In genomic region chr13:90414691-90415596, GRCh38 we compare ENCODE assay signal across 12 cellular contexts.
DNase-seq lines count a peak whose midpoint lies in the region; ATAC-seq and TF ChIP-seq lines count a peak whose summit lies in the region.
"Had no signal": no experiment of that assay in that cellular context is flagged by ENCODE, and none has a peak within 500 bp of the region (broad histone marks: within the 10 kb centered on the region; RNA-seq: fewer than 3 reads in every experiment).

No MANE protein-coding gene starts in this region.

- no peaks in the 10 kb centered on the region for H3K36me3 Mint-ChIP-seq in activated naive CD8-positive, alpha-beta T cell treated with anti-CD3 and anti-CD28 coated beads, Interleukin-2, amount 50 U/mL, for 24 hours (ENCODE audit: low read depth)
- H3K36me3 Mint-ChIP-seq: activated naive CD8-positive, alpha-beta T cell treated with anti-CD3 and anti-CD28 coated beads, Interleukin-2, amount 10 ng/mL, durations not matched to agents 7 days and 5 days had no signal

- H3K9me3 ChIP-seq in GM23248 (ENCODE audit: low read depth) = no peaks in the 10 kb centered on the region
- H3K9me3 ChIP-seq in PC-9 (ENCODE audit: insufficient read depth, low read depth) = no peaks in the 10 kb centered on the region
- H3K9me3 ChIP-seq in osteoblast (ENCODE audit: low read depth, low read length) = peaks cover 2% of the 10 kb centered on the region
- no peaks in the 10 kb centered on the region for H3K9me3 ChIP-seq in upper lobe of right lung
- no peaks in the 10 kb centered on the region for H3K9me3 ChIP-seq in body of pancreas
- H3K9me3 ChIP-seq: suprapubic skin had no signal

- H3K27ac Mint-ChIP-seq in activated naive CD8-positive, alpha-beta T cell treated with anti-CD3 and anti-CD28 coated beads, Interleukin-2, amount 50 U/mL, for 24 hours = no peak overlapping the region
- H3K27ac Mint-ChIP-seq: activated CD4-positive, alpha-beta T cell treated with anti-CD3 and anti-CD28 coated beads, Interleukin-2, amount 10 ng/mL, durations not matched to agents 24 days and 14 days; activated naive CD8-positive, alpha-beta T cell treated with anti-CD3 and anti-CD28 coated beads, Interleukin-2, amount 10 ng/mL, durations not matched to agents 7 days and 5 days had no signal

- peak overlapping the region; percentile 23 for H2AFZ ChIP-seq in GM23248
- H2AFZ ChIP-seq in PC-9 = peak overlapping the region; percentile 70; the same call in 1 of the 2 replicates
- H2AFZ ChIP-seq in osteoblast (ENCODE audit: low read length) = peak overlapping the region; percentile 37

- CTCF ChIA-PET in PC-9 (lab: Charles Lee) = no interaction called here

- no peak for TF ChIP-seq CTCF in PC-9 (conservative IDR thresholded peaks at IDR 0.05)
- no peak for TF ChIP-seq CTCF in osteoblast (IDR thresholded peaks at IDR 0.05; ENCODE audit: extremely low read depth, low read depth, low read length)
- no peak for TF ChIP-seq CTCF in upper lobe of right lung (IDR thresholded peaks at IDR 0.05)
- TF ChIP-seq CTCF in body of pancreas (IDR thresholded peaks at IDR 0.05) = no peak

- POLR2A ChIA-PET in PC-9 (lab: Charles Lee; ENCODE audit: unreplicated experiment) = interaction anchor here (0.6 kb wide), 1 partner anchor 29 kb away, joined by 3 read pairs; no protein-coding TSS in a partner anchor

- H4K20me1 ChIP-seq in GM23248 (ENCODE audit: insufficient read depth) (no peaks in the 10 kb centered on the region), PC-9 (ENCODE audit: insufficient read depth) (no peaks in the 10 kb centered on the region), osteoblast (ENCODE audit: insufficient read depth, low read length) (no peaks in the 10 kb centered on the region)

- H3K79me2 ChIP-seq in GM23248 (ENCODE audit: insufficient read depth) (no peaks in the 10 kb centered on the region), PC-9 (ENCODE audit: low read depth) (no peaks in the 10 kb centered on the region), osteoblast (ENCODE audit: insufficient read depth, low read length) (no peaks in the 10 kb centered on the region)

- DNase-seq in GM23248 (peak; percentile 82), PC-9 (peak in 1 of 2 experiments; percentile 12), dermis microvascular lymphatic vessel endothelial cell (ENCODE audit: low read depth in 2 of 2) (peak; percentile 91 to 94), osteoblast (ENCODE audit: insufficient read length, low spot score, missing footprints) (no peak), upper lobe of right lung (no peak), body of pancreas (no peak)
- DNase-seq in activated naive CD8-positive, alpha-beta T cell treated with anti-CD3 and anti-CD28 coated beads, Interleukin-2, amount 50 U/mL, for 24 hours = no peak
- DNase-seq: activated CD4-positive, alpha-beta T cell treated with anti-CD3 and anti-CD28 coated beads, Interleukin-2, amount 10 ng/mL, durations not matched to agents 24 days and 14 days; activated naive CD8-positive, alpha-beta T cell treated with anti-CD3 and anti-CD28 coated beads, Interleukin-2, amount 10 ng/mL, durations not matched to agents 7 days and 5 days; MV-4-11 had no signal

- no peaks in the 10 kb centered on the region for H3K4me1 Mint-ChIP-seq in activated naive CD8-positive, alpha-beta T cell treated with anti-CD3 and anti-CD28 coated beads, Interleukin-2, amount 50 U/mL, for 24 hours
- H3K4me1 Mint-ChIP-seq: activated CD4-positive, alpha-beta T cell treated with anti-CD3 and anti-CD28 coated beads, Interleukin-2, amount 10 ng/mL, durations not matched to agents 24 days and 14 days; activated naive CD8-positive, alpha-beta T cell treated with anti-CD3 and anti-CD28 coated beads, Interleukin-2, amount 10 ng/mL, durations not matched to agents 7 days and 5 days had no signal

- H3K27ac ChIP-seq in GM23248 (peak overlapping the region; percentile 65), PC-9 (peak overlapping the region; percentile 20; the same call in 1 of the 2 replicates), osteoblast (ENCODE audit: low read depth, low read length) (peak overlapping the region; percentile 3), upper lobe of right lung (no peak overlapping the region), body of pancreas (no peak overlapping the region)
- H3K27ac ChIP-seq: suprapubic skin had no signal

- H3K27me3 Mint-ChIP-seq in activated naive CD8-positive, alpha-beta T cell treated with anti-CD3 and anti-CD28 coated beads, Interleukin-2, amount 50 U/mL, for 24 hours = no peaks in the 10 kb centered on the region
- H3K27me3 Mint-ChIP-seq: activated CD4-positive, alpha-beta T cell treated with anti-CD3 and anti-CD28 coated beads, Interleukin-2, amount 10 ng/mL, durations not matched to agents 24 days and 14 days; activated naive CD8-positive, alpha-beta T cell treated with anti-CD3 and anti-CD28 coated beads, Interleukin-2, amount 10 ng/mL, durations not matched to agents 7 days and 5 days had no signal

- H3K27me3 ChIP-seq in GM23248 (replicated peaks; ENCODE audit: insufficient read depth) = no peaks in the 10 kb centered on the region
- H3K27me3 ChIP-seq in PC-9 (ENCODE audit: insufficient read depth, low read depth) = no peaks in the 10 kb centered on the region
- H3K27me3 ChIP-seq in osteoblast (ENCODE audit: insufficient read depth, low read length) = no peaks in the 10 kb centered on the region
- H3K27me3 ChIP-seq in upper lobe of right lung = no peaks in the 10 kb centered on the region
- H3K27me3 ChIP-seq in body of pancreas = no peaks in the 10 kb centered on the region
- H3K27me3 ChIP-seq: suprapubic skin had no signal

- in situ Hi-C loops in GM23248 (cut with MboI) = no loop called here

- H3K36me3 ChIP-seq in GM23248 (ENCODE audit: low read depth) (no peaks in the 10 kb centered on the region), PC-9 (ENCODE audit: low read depth) (0 out of 2 replicates have a peak, but pooled peaks cover 4% of the 10 kb centered on the region), osteoblast (ENCODE audit: insufficient read depth, low read length) (no peaks in the 10 kb centered on the region), upper lobe of right lung (no peaks in the 10 kb centered on the region), body of pancreas (replicated peaks in 1 of 2; ENCODE audit: insufficient read depth in 1 of 2, low read depth in 2 of 2) (no peaks in the 10 kb centered on the region)
- H3K36me3 ChIP-seq: suprapubic skin had no signal

- BruUV-seq in PC-9 (replicated peaks; lab: Mats Ljungman, UMichigan) = no TSS peak

- no peak overlapping the region for H3K4me3 Mint-ChIP-seq in activated naive CD8-positive, alpha-beta T cell treated with anti-CD3 and anti-CD28 coated beads, Interleukin-2, amount 50 U/mL, for 24 hours
- H3K4me3 Mint-ChIP-seq: activated CD4-positive, alpha-beta T cell treated with anti-CD3 and anti-CD28 coated beads, Interleukin-2, amount 10 ng/mL, durations not matched to agents 24 days and 14 days; activated naive CD8-positive, alpha-beta T cell treated with anti-CD3 and anti-CD28 coated beads, Interleukin-2, amount 10 ng/mL, durations not matched to agents 7 days and 5 days had no signal

- 30 to 42% methylated on average over 3 of the region's 3 CpGs for WGBS in GM23248 (ENCODE audit: low coverage in 1 of 2, low lambda C conversion rate in 2 of 2, missing lambda C conversion rate in 2 of 2), 2 experiments
- WGBS in body of pancreas, 2 donors = 79 to 91% methylated on average over 3 of the region's 3 CpGs

- TF ChIP-seq POLR2A in body of pancreas (IDR thresholded peaks at IDR 0.05) = no peak

- ATAC-seq in activated naive CD8-positive, alpha-beta T cell treated with anti-CD3 and anti-CD28 coated beads, Interleukin-2, amount 50 U/mL, for 24 hours = no peak
- ATAC-seq in upper lobe of right lung (no peak), body of pancreas (no peak), GM21447 (IDR thresholded peaks at IDR 0.05; ENCODE audit: unreplicated experiment) (no peak)

- H3K4me1 ChIP-seq in GM23248 (ENCODE audit: insufficient read depth) (peaks cover 35% of the 10 kb centered on the region), PC-9 (replicated peaks; ENCODE audit: insufficient read depth) (peaks cover 12% of the 10 kb centered on the region), osteoblast (ENCODE audit: insufficient read depth, low read length) (peaks cover 23% of the 10 kb centered on the region), upper lobe of right lung (no peaks in the 10 kb centered on the region), body of pancreas (no peaks in the 10 kb centered on the region)

- H3K4me2 ChIP-seq in GM23248 (ENCODE audit: unreplicated experiment) (peak overlapping the region; percentile 54), PC-9 (peak overlapping the region; percentile 27; the same call in 1 of the 2 replicates), osteoblast (ENCODE audit: insufficient read depth, low read length) (peak overlapping the region; percentile 49)

- H3K4me3 ChIP-seq in GM23248 (no peak overlapping the region), PC-9 (no peak overlapping the region), osteoblast (ENCODE audit: insufficient read depth, low read length) (no peak overlapping the region), upper lobe of right lung (no peak overlapping the region), body of pancreas (no peak overlapping the region)
- H3K4me3 ChIP-seq: suprapubic skin had no signal

- no peak overlapping the region for H3K9ac ChIP-seq in GM23248

- intact Hi-C loops in PC-9 (cut with micrococcal nuclease; ENCODE audit: unreplicated experiment) = no loop called here
- intact Hi-C loops in upper lobe of right lung (cut with DNase I) = no loop called here
- intact Hi-C loops in body of pancreas (cut with DNase I) = no loop called here

- peaks cover 13% of the 10 kb centered on the region for H3K9me3 Mint-ChIP-seq in activated naive CD8-positive, alpha-beta T cell treated with anti-CD3 and anti-CD28 coated beads, Interleukin-2, amount 50 U/mL, for 24 hours
- H3K9me3 Mint-ChIP-seq: activated CD4-positive, alpha-beta T cell treated with anti-CD3 and anti-CD28 coated beads, Interleukin-2, amount 10 ng/mL, durations not matched to agents 24 days and 14 days; activated naive CD8-positive, alpha-beta T cell treated with anti-CD3 and anti-CD28 coated beads, Interleukin-2, amount 10 ng/mL, durations not matched to agents 7 days and 5 days had no signal

- H3K9me2 ChIP-seq in GM23248 (ENCODE audit: insufficient read depth) (no peaks in the 10 kb centered on the region), PC-9 (ENCODE audit: insufficient read depth) (no peaks in the 10 kb centered on the region)

- peaks cover 34% of the 10 kb centered on the region for H3F3A ChIP-seq in GM23248 (ENCODE audit: insufficient read depth)
- no peaks in the 10 kb centered on the region for H3F3A ChIP-seq in PC-9 (ENCODE audit: insufficient read depth, low read depth)

Comparison
In these comparisons a context has a peak if more than half of its experiments do, and no peak if none do; other contexts are left out.
1. DNase-seq: peak in GM23248 (single experiment) and dermis microvascular lymphatic vessel endothelial cell (2 of 2); none in osteoblast (single experiment), activated naive CD8-positive, alpha-beta T cell treated with anti-CD3 and anti-CD28 coated beads, Interleukin-2, amount 50 U/mL, for 24 hours (single experiment), upper lobe of right lung (single experiment) and body of pancreas (0 of 4).
2. H3K27ac ChIP-seq: peak in GM23248 (single experiment), PC-9 (single experiment) and osteoblast (single experiment); none in upper lobe of right lung (single experiment) and body of pancreas (0 of 4).
3. Peak in every context shown above with its lines, with median percentiles within 50 percentile points of each other: H2AFZ ChIP-seq and H3K4me2 ChIP-seq.